ENCODE assay signal across 17 cellular contexts in the genomic region with DNA sequence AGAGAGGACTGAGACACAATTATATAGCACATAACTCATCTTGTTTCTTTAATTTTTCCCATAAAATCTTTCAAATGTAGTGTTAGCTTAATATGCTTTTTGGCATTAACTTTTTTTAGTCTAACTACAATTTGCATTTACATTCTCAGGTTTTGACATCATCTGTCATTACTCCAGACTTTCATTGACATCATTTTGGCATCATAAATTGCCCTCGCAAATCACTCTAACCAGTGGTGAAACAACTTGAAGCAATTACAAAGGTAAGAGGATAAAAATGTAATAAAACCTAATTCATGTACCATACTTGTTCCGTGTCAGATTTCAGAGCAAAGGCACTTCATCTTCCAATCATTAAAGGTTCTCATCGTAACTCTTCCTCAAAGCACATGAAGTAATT. TPM values are rescaled to one million over a fixed set of nuclear protein-coding genes. Genes with fewer than 3 reads are reported as not detected.
A peak's percentile ranks its signal among the peaks of the same experiment; 100 is the strongest.
DNase-seq lines count a peak whose midpoint lies in the region; ATAC-seq, FAIRE-seq and TF ChIP-seq lines count a peak whose summit lies in the region.
"Had no signal": no experiment of that assay in that cellular context is flagged by ENCODE, and none has a peak within 500 bp of the region (broad histone marks: within the 10 kb centered on the region; RNA-seq: fewer than 3 reads in every experiment).

No MANE protein-coding gene starts in this region.

- no peak for FAIRE-seq in pancreas (lab: Jason Lieb, UNC)
- FAIRE-seq: A204.1, GM12892 had no signal

- H3K27ac ChIP-seq in PC-3 (ENCODE audit: low read length) = peak overlapping the region; percentile 70
- peak overlapping the region; percentile 41 for H3K27ac ChIP-seq in subcutaneous abdominal adipose tissue (ENCODE audit: low read depth, low read length)
- no peak overlapping the region for H3K27ac ChIP-seq in pancreas
- no peak overlapping the region for H3K27ac ChIP-seq in WERI-Rb-1
- H3K27ac ChIP-seq: HL-60 had no signal

- DNase-seq in GM04504 (ENCODE audit: low read depth) (peak; percentile 35), PC-3 (no peak), fibroblast of mammary gland (ENCODE audit: low read depth) (peak; percentile 56), pancreas (no peak), WERI-Rb-1 (no peak)
- DNase-seq in activated naive CD4-positive, alpha-beta T cell treated with anti-CD3 and anti-CD28 coated beads for 36 hours = no peak
- DNase-seq: CD8-positive, alpha-beta memory T cell; DMS 273 treated with DMSO at 0.1 percent for 48 hours; GOT3; H9 had no signal

- H3F3A ChIP-seq in PC-3 (ENCODE audit: low read length, unreplicated experiment) = no peaks in the 10 kb centered on the region

- WGBS in pancreas, 2 donors = 85 to 86% methylated on average over 3 of the region's 3 CpGs

- H3K4me3 Mint-ChIP-seq in activated naive CD4-positive, alpha-beta T cell treated with anti-CD3 and anti-CD28 coated beads for 36 hours = no peak overlapping the region
- H3K4me3 Mint-ChIP-seq: CD8-positive, alpha-beta memory T cell; H9 had no signal

- no TSS peak for BruUV-seq in PC-3 (replicated peaks; lab: Mats Ljungman, UMichigan)

- no peaks in the 10 kb centered on the region for H3K9me3 Mint-ChIP-seq in activated naive CD4-positive, alpha-beta T cell treated with anti-CD3 and anti-CD28 coated beads for 36 hours
- H3K9me3 Mint-ChIP-seq: CD8-positive, alpha-beta memory T cell; H9 had no signal

- H3K79me2 ChIP-seq in PC-3 (ENCODE audit: low read length) = no peaks in the 10 kb centered on the region

- H2AFZ ChIP-seq in PC-3 (ENCODE audit: low read length) = no peak overlapping the region

- H3K4me1 Mint-ChIP-seq in activated naive CD4-positive, alpha-beta T cell treated with anti-CD3 and anti-CD28 coated beads for 36 hours (ENCODE audit: low read depth) = no peaks in the 10 kb centered on the region
- H3K4me1 Mint-ChIP-seq: CD8-positive, alpha-beta memory T cell had no signal

- no peak overlapping the region for H3K27ac Mint-ChIP-seq in activated naive CD4-positive, alpha-beta T cell treated with anti-CD3 and anti-CD28 coated beads for 36 hours
- H3K27ac Mint-ChIP-seq: CD8-positive, alpha-beta memory T cell; H9 had no signal

- POLR2A ChIA-PET in PC-3 (lab: Charles Lee; ENCODE audit: unreplicated experiment) = no interaction called here

- CTCF ChIA-PET in PC-3 (lab: Charles Lee) = no interaction called here
- CTCF ChIA-PET in activated naive CD4-positive, alpha-beta T cell treated with anti-CD3 and anti-CD28 coated beads for 36 hours (lab: Charles Lee) = no interaction called here

- no peak for ATAC-seq in PC-3
- no peak for ATAC-seq in pancreas

- H3K4me3 ChIP-seq in PC-3 (ENCODE audit: low read length) (no peak overlapping the region), fibroblast of mammary gland (ENCODE audit: control insufficient read depth, low read depth, low read length) (no peak overlapping the region), subcutaneous abdominal adipose tissue (ENCODE audit: low read depth in 1 of 5, low read length in 5 of 5) (no peak overlapping the region), pancreas (no peak overlapping the region), WERI-Rb-1 (ENCODE audit: low read depth, low read length) (no peak overlapping the region)

- H3K27me3 Mint-ChIP-seq in activated naive CD4-positive, alpha-beta T cell treated with anti-CD3 and anti-CD28 coated beads for 36 hours (ENCODE audit: low read depth) = no peaks in the 10 kb centered on the region

- H4K20me1 ChIP-seq in PC-3 (ENCODE audit: low read length) = no peaks in the 10 kb centered on the region

- no peak overlapping the region for H3K4me2 ChIP-seq in PC-3 (ENCODE audit: low read length)

- no peak for TF ChIP-seq CTCF in PC-3 (conservative IDR thresholded peaks at IDR 0.05; ENCODE audit: low read depth, low read length)
- no peak for TF ChIP-seq CTCF in fibroblast of mammary gland (conservative IDR thresholded peaks at IDR 0.05; ENCODE audit: control insufficient read depth, insufficient read depth, low read depth, low read length)
- no peak for TF ChIP-seq CTCF in pancreas (IDR thresholded peaks at IDR 0.05)
- TF ChIP-seq CTCF in WERI-Rb-1 (IDR thresholded peaks at IDR 0.05; ENCODE audit: low read depth, low read length) = no peak

- H3K9me3 ChIP-seq in PC-3 (ENCODE audit: low read length) (no peaks in the 10 kb centered on the region), subcutaneous abdominal adipose tissue (ENCODE audit: control insufficient read depth in 5 of 5, low read length in 5 of 5) (no peaks in the 10 kb centered on the region), pancreas (no peaks in the 10 kb centered on the region), WERI-Rb-1 (ENCODE audit: severe bottlenecking) (no peaks in the 10 kb centered on the region)

- no peaks in the 10 kb centered on the region for H3K9me2 ChIP-seq in PC-3 (replicated peaks; ENCODE audit: low read length)

- intact Hi-C loops in PC-3 (cut with micrococcal nuclease) (no loop called here), pancreas (cut with DNase I) (no loop called here)
- intact Hi-C loops in activated naive CD4-positive, alpha-beta T cell treated with anti-CD3 and anti-CD28 coated beads for 36 hours (cut with micrococcal nuclease) = no loop called here

- H3K27me3 ChIP-seq in PC-3 (ENCODE audit: low read length) (no peaks in the 10 kb centered on the region), subcutaneous abdominal adipose tissue (ENCODE audit: control insufficient read depth in 5 of 5, insufficient read depth in 4 of 5, low read length in 5 of 5) (peaks cover 0 to 6% (median 0%) of the 10 kb centered on the region in 5 donors), pancreas (no peaks in the 10 kb centered on the region), WERI-Rb-1 (ENCODE audit: insufficient read depth, low read depth, severe bottlenecking) (no peaks in the 10 kb centered on the region)

- H3K36me3 ChIP-seq in PC-3 (ENCODE audit: low read depth, low read length) (no peaks in the 10 kb centered on the region), subcutaneous abdominal adipose tissue (ENCODE audit: control insufficient read depth in 5 of 5, insufficient read depth in 5 of 5, low read length in 5 of 5) (no peaks in the 10 kb centered on the region), pancreas (no peaks in the 10 kb centered on the region), WERI-Rb-1 (no peaks in the 10 kb centered on the region)

- H3K9ac ChIP-seq in PC-3 (ENCODE audit: low read length) (peak overlapping the region; percentile 52; the same call in 1 of the 2 replicates), subcutaneous abdominal adipose tissue (ENCODE audit: low read length in 5 of 5) (no peak overlapping the region)

- no peaks in the 10 kb centered on the region for H3K36me3 Mint-ChIP-seq in activated naive CD4-positive, alpha-beta T cell treated with anti-CD3 and anti-CD28 coated beads for 36 hours (ENCODE audit: low read depth)
- H3K36me3 Mint-ChIP-seq: CD8-positive, alpha-beta memory T cell had no signal

- peaks cover 26% of the 10 kb centered on the region for H3K4me1 ChIP-seq in PC-3 (ENCODE audit: insufficient read depth, low read length)
- H3K4me1 ChIP-seq in subcutaneous abdominal adipose tissue (ENCODE audit: control insufficient read depth in 5 of 5, insufficient read depth in 5 of 5, low read length in 5 of 5) = peaks cover 0 to 14% (median 7%) of the 10 kb centered on the region in 5 donors
- H3K4me1 ChIP-seq in pancreas = no peaks in the 10 kb centered on the region

RNA-seq across cellular contexts. Expression of a gene that starts 41.4 kb away (rescaled TPM):
- total RNA-seq in PC-3 (2014; rRNA removed) = 0.46 and 0.77 TPM in 2 replicates
- under 1 TPM in 2 of 6 donors, not detected in 4; 0.28 to 0.52 TPM for total RNA-seq in pancreas
- under 1 TPM; 0.15 to 0.40 TPM for polyA plus RNA-seq in pancreas
- under 1 TPM; 0.60 to 0.64 TPM for total RNA-seq in activated naive CD4-positive, alpha-beta T cell treated with anti-CD3 and anti-CD28 coated beads for 36 hours
- total RNA-seq: CD8-positive, alpha-beta memory T cell; G401 had no signal
- polyA plus RNA-seq: CD8-positive, alpha-beta memory T cell had no signal

RNA-seq across cellular contexts. Expression of a gene that starts 46.2 kb away (rescaled TPM):
- total RNA-seq in PC-3 (2014; rRNA removed) (40.0 and 67.9 TPM in 2 replicates), pancreas (under 1 TPM in 2 of 6 donors, not detected in 4; 0.12 to 0.19 TPM)
- under 1 TPM in 1 of 2 donors, not detected in 1; 0.05 TPM for polyA plus RNA-seq in pancreas
- not detected for total RNA-seq in activated naive CD4-positive, alpha-beta T cell treated with anti-CD3 and anti-CD28 coated beads for 36 hours
- total RNA-seq: CD8-positive, alpha-beta memory T cell; G401 had no signal
- polyA plus RNA-seq: AG04450; BJ; CD8-positive, alpha-beta memory T cell had no signal

Comparison
In these comparisons a context has a peak if more than half of its experiments do, and no peak if none do; other contexts are left out.
1. DNase-seq: peak in GM04504 (single experiment) and fibroblast of mammary gland (single experiment); none in PC-3 (single experiment), pancreas (0 of 6), activated naive CD4-positive, alpha-beta T cell treated with anti-CD3 and anti-CD28 coated beads for 36 hours (single experiment) and WERI-Rb-1 (single experiment).
2. H3K27ac ChIP-seq: peak in PC-3 (single experiment) and subcutaneous abdominal adipose tissue (single experiment); none in pancreas (0 of 4) and WERI-Rb-1 (single experiment).
3. RNA of a gene that starts 46.2 kb away (total RNA-seq): 40.0 to 67.9 TPM in PC-3; 0.12 to 0.19 TPM in pancreas and not detected in activated naive CD4-positive, alpha-beta T cell treated with anti-CD3 and anti-CD28 coated beads for 36 hours; every median in the first group is over 10 times any median in the second.